Comparison of ENCODE assay signal across 8 cellular contexts in genomic region chr4:17576932-17577659, GRCh38. TPM values are rescaled to one million over a fixed set of nuclear protein-coding genes. Genes with fewer than 3 reads are reported as not detected.
A peak's percentile ranks its signal among the peaks of the same experiment; 100 is the strongest.
DNase-seq lines count a peak whose midpoint lies in the region; ATAC-seq and TF ChIP-seq lines count a peak whose summit lies in the region.

TSS of gene LAP3 (plus strand) at chr4:17577198. CDS start at chr4:17577466, 268 bp downstream.

- peaks cover 24% of the 10 kb centered on the region for H3K36me3 Mint-ChIP-seq in activated naive CD8-positive, alpha-beta T cell treated with anti-CD3 and anti-CD28 coated beads, Interleukin-2, amount 10 ng/mL, durations not matched to agents 7 days and 5 days
- no peaks in the 10 kb centered on the region for H3K36me3 Mint-ChIP-seq in osteocyte (ENCODE audit: unreplicated experiment)

- no peaks in the 10 kb centered on the region for H3K9me3 Mint-ChIP-seq in activated naive CD8-positive, alpha-beta T cell treated with anti-CD3 and anti-CD28 coated beads, Interleukin-2, amount 10 ng/mL, durations not matched to agents 7 days and 5 days
- H3K9me3 Mint-ChIP-seq in osteocyte (ENCODE audit: unreplicated experiment) = no peaks in the 10 kb centered on the region

- H3K9ac ChIP-seq in SU-DHL-6 (ENCODE audit: low read length) = peak within 1 kb of the TSS; percentile 96

- POLR2A ChIA-PET in activated naive CD8-positive, alpha-beta T cell treated with anti-CD3 and anti-CD28 coated beads, Interleukin-2, amount 10 ng/mL, durations not matched to agents 7 days and 5 days (lab: Charles Lee) = interaction anchor here (0.6 to 3.8 kb wide), 16 partner anchors 18 to 1003 kb away, joined by 3 to 74 read pairs (median 4); partner anchors contain the start of genes DCAF16, MED28 and NCAPG

- WGBS in thymus = under 1% methylated on average over 90 of the region's 90 CpGs

- intact Hi-C loops in head of caudate nucleus (cut with DNase I) = loop anchor here (1.0 to 5.0 kb wide), 3 partner anchors 37 to 445 kb away; partner anchors contain the start of genes LCORL, MED28 and QDPR

- H3K79me2 ChIP-seq in SU-DHL-6 (ENCODE audit: insufficient read depth, low read length) = peaks cover 27% of the 10 kb centered on the region

- no peaks in the 10 kb centered on the region for H3K27me3 ChIP-seq in SU-DHL-6 (ENCODE audit: low read length)
- H3K27me3 ChIP-seq in thymus (ENCODE audit: control insufficient read depth, insufficient read depth) = no peaks in the 10 kb centered on the region

- H3K36me3 ChIP-seq in SU-DHL-6 (ENCODE audit: low read length) = peaks cover 11% of the 10 kb centered on the region; the same call in 1 of the 2 replicates
- no peaks in the 10 kb centered on the region for H3K36me3 ChIP-seq in thymus (ENCODE audit: control insufficient read depth, insufficient read depth)

- H3K4me1 Mint-ChIP-seq in activated naive CD8-positive, alpha-beta T cell treated with anti-CD3 and anti-CD28 coated beads, Interleukin-2, amount 10 ng/mL, durations not matched to agents 7 days and 5 days = peaks cover 34% of the 10 kb centered on the region
- H3K4me1 Mint-ChIP-seq in osteocyte (ENCODE audit: unreplicated experiment) = peaks cover 27% of the 10 kb centered on the region

- TF ChIP-seq CTCF in GM10266 (IDR thresholded peaks at IDR 0.05; ENCODE audit: control insufficient read depth, insufficient read depth, low read depth, missing control alignments) (peak; percentile 1), SU-DHL-6 (IDR thresholded peaks at IDR 0.05; ENCODE audit: insufficient read depth, low read length, poor library complexity, severe bottlenecking) (no peak), osteocyte (IDR thresholded peaks at IDR 0.05) (no peak)

- no peaks in the 10 kb centered on the region for H3F3A ChIP-seq in SU-DHL-6 (ENCODE audit: insufficient read depth)

- H3K9me2 ChIP-seq in SU-DHL-6 (replicated peaks; ENCODE audit: insufficient read depth, low read length) = no peaks in the 10 kb centered on the region

- no peaks in the 10 kb centered on the region for H3K27me3 Mint-ChIP-seq in activated naive CD8-positive, alpha-beta T cell treated with anti-CD3 and anti-CD28 coated beads, Interleukin-2, amount 10 ng/mL, durations not matched to agents 7 days and 5 days
- no peaks in the 10 kb centered on the region for H3K27me3 Mint-ChIP-seq in osteocyte (ENCODE audit: unreplicated experiment)

- peaks cover 8% of the 10 kb centered on the region for H3K4me1 ChIP-seq in thymus (ENCODE audit: control insufficient read depth, insufficient read depth, low read length)

- H3K27ac ChIP-seq in SU-DHL-6 (ENCODE audit: low read depth, low read length) (peak within 1 kb of the TSS; percentile 74), thymus (ENCODE audit: low read depth) (peak within 1 kb of the TSS; percentile 93)

- peak within 1 kb of the TSS; percentile 94 for H3K4me3 Mint-ChIP-seq in activated naive CD8-positive, alpha-beta T cell treated with anti-CD3 and anti-CD28 coated beads, Interleukin-2, amount 10 ng/mL, durations not matched to agents 7 days and 5 days
- H3K4me3 Mint-ChIP-seq in osteocyte (ENCODE audit: unreplicated experiment) = peak within 1 kb of the TSS; percentile 87

- no peaks in the 10 kb centered on the region for H4K20me1 ChIP-seq in SU-DHL-6 (ENCODE audit: low read depth, low read length)

- H3K4me3 ChIP-seq in SU-DHL-6 (ENCODE audit: insufficient read depth, low read length, poor library complexity, severe bottlenecking) (peak within 1 kb of the TSS; percentile 77), thymus (ENCODE audit: low read length) (peak within 1 kb of the TSS; percentile 77)

- H3K9me3 ChIP-seq in SU-DHL-6 (ENCODE audit: insufficient read depth, low read length) (no peaks in the 10 kb centered on the region), thymus (ENCODE audit: control insufficient read depth) (no peaks in the 10 kb centered on the region)

- DNase-seq in GM10266 (ENCODE audit: extremely low spot score) (peak; percentile 93), NCI-H1105 (lab: John Stamatoyannopoulos, UW) (peak; percentile 81), head of caudate nucleus (peak; percentile 98 to 100 (median 99)), osteocyte (ENCODE audit: extremely low spot score, unreplicated experiment) (peak; percentile 99)
- DNase-seq in activated naive CD8-positive, alpha-beta T cell treated with anti-CD3 and anti-CD28 coated beads, Interleukin-2, amount 10 ng/mL, durations not matched to agents 7 days and 5 days = peak; percentile 100

- H2AFZ ChIP-seq in SU-DHL-6 (ENCODE audit: low read depth, low read length, severe bottlenecking) = peak within 1 kb of the TSS; percentile 78

- ATAC-seq in HG02623 (IDR thresholded peaks at IDR 0.05; ENCODE audit: unreplicated experiment) = peak; percentile 80
- ATAC-seq in activated naive CD8-positive, alpha-beta T cell treated with anti-CD3 and anti-CD28 coated beads, Interleukin-2, amount 10 ng/mL, durations not matched to agents 7 days and 5 days (ENCODE audit: low read depth) = peak; percentile 82

- H3K27ac Mint-ChIP-seq in activated naive CD8-positive, alpha-beta T cell treated with anti-CD3 and anti-CD28 coated beads, Interleukin-2, amount 10 ng/mL, durations not matched to agents 7 days and 5 days = peak within 1 kb of the TSS; percentile 99
- H3K27ac Mint-ChIP-seq in osteocyte (ENCODE audit: unreplicated experiment) = peak within 1 kb of the TSS; percentile 78

- H3K4me2 ChIP-seq in SU-DHL-6 (ENCODE audit: low read depth, low read length, poor library complexity, severe bottlenecking) = peak within 1 kb of the TSS; percentile 90

RNA-seq across cellular contexts. Expression of gene LAP3, which starts in this region (rescaled TPM):
- total RNA-seq in activated naive CD8-positive, alpha-beta T cell treated with anti-CD3 and anti-CD28 coated beads, Interleukin-2, amount 10 ng/mL, durations not matched to agents 7 days and 5 days = 100 to 1,000 TPM; 132 to 136 TPM
- total RNA-seq in osteocyte = 44.0 and 44.1 TPM in 2 replicates
- polyA plus RNA-seq in thymus = 105 TPM

Comparison
In these comparisons a context has a peak if more than half of its experiments do, and no peak if none do; other contexts are left out.
1. Peak in every context shown above with its lines: DNase-seq, ATAC-seq, H3K4me3 ChIP-seq and H3K27ac ChIP-seq.